ENCODE assay signal across 25 cellular contexts in the genomic region with DNA sequence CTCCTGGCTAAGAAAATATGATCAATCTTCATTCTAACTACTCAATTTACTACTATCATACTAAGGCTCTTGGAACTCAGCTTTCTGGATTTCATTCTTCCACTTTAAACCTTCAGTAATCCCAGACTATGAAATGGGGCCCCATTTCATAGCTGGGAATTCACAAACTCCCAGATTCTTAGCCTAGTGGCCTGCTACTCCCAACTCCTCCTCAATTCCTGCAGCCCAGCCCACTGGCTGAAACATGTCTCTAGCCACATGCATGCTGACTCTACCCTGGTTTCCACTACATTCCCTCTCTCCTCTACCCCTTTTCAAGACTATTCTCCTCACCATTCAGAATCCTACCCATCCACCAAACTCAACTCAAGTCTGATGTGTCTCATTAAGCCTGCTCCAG.
A peak's percentile ranks its signal among the peaks of the same experiment; 100 is the strongest.
DNase-seq lines count a peak whose midpoint lies in the region; ATAC-seq, FAIRE-seq and TF ChIP-seq lines count a peak whose summit lies in the region.
"Had no signal": no experiment of that assay in that cellular context is flagged by ENCODE, and none has a peak within 500 bp of the region (broad histone marks: within the 10 kb centered on the region; RNA-seq: fewer than 3 reads in every experiment).

No MANE protein-coding gene starts in this region.

- H3K4ac ChIP-seq in H9 (ENCODE audit: low read depth, low read length), result no peak overlapping the region

- no peak for DNase-seq in H9
- peak; percentile 69 for DNase-seq in NCI-H226
- DNase-seq in bronchial epithelial cell (ENCODE audit: low read depth), result peak; percentile 21
- no peak for DNase-seq in mesothelial cell of epicardium (ENCODE audit: low spot score in 2 of 2, unreplicated experiment in 2 of 2)
- no peak for DNase-seq in CD4-positive, alpha-beta T cell
- DNase-seq in CD1c-positive myeloid dendritic cell (ENCODE audit: extremely low spot score), result no peak
- DNase-seq in NCI-H510A (lab: John Stamatoyannopoulos, UW), result no peak
- DNase-seq: KG1, MM.1S, NCI-H2029, NCI-H446 treated with DMSO at 0.1 percent for 48 hours, NCI-H526 treated with DMSO at 0.1 percent for 48 hours, OCI-M1, Peyer's patch, SIG-M5, T-helper 17 cell had no signal

- H3K9ac ChIP-seq in H9 (ENCODE audit: extremely low read depth, insufficient read length, low read length), result no peak overlapping the region
- H3K9ac ChIP-seq: GM23248 had no signal

- H3K27me3 ChIP-seq in H9 (ENCODE audit: insufficient read depth, low read length), result no peaks in the 10 kb centered on the region
- no peaks in the 10 kb centered on the region for H3K27me3 ChIP-seq in bronchial epithelial cell (ENCODE audit: control insufficient read depth, insufficient read depth, low read length)
- H3K27me3 ChIP-seq in CD4-positive, alpha-beta T cell (ENCODE audit: control insufficient read depth, insufficient read depth, low read length), result no peaks in the 10 kb centered on the region
- H3K27me3 ChIP-seq: Peyer's patch had no signal

- H3K9me3 ChIP-seq in H9 (ENCODE audit: control insufficient read depth, low read depth, low read length), result no peaks in the 10 kb centered on the region
- no peaks in the 10 kb centered on the region for H3K9me3 ChIP-seq in CD4-positive, alpha-beta T cell (ENCODE audit: control insufficient read depth, low read length)
- H3K9me3 ChIP-seq: A549, Peyer's patch had no signal

- H3K4me1 Mint-ChIP-seq in H9 (peaks cover 9 to 15% of the 10 kb centered on the region in 2 experiments; a peak in 3 of 4 replicates), mesothelial cell of epicardium (peaks cover 25% of the 10 kb centered on the region)
- H3K4me1 Mint-ChIP-seq in CD4-positive, alpha-beta T cell (ENCODE audit: low read depth), result no peaks in the 10 kb centered on the region
- H3K4me1 Mint-ChIP-seq: B cell, T-helper 17 cell had no signal

- no peak overlapping the region for H2AFZ ChIP-seq in H9 (ENCODE audit: low read length)
- H2AFZ ChIP-seq: GM23248 had no signal

- H3K36me3 Mint-ChIP-seq in H9 (ENCODE audit: insufficient read depth in 1 of 3, low read depth in 3 of 3) (peaks cover 0 to 3% (median 0%) of the 10 kb centered on the region in 3 experiments; a peak in 2 of 7 replicates), mesothelial cell of epicardium (no peaks in the 10 kb centered on the region)
- no peaks in the 10 kb centered on the region for H3K36me3 Mint-ChIP-seq in CD4-positive, alpha-beta T cell (ENCODE audit: low read depth)

- H2BK120ac ChIP-seq in H9 (ENCODE audit: low read depth, low read length, poor library complexity, severe bottlenecking), result no peak overlapping the region

- H4K20me1 ChIP-seq in H9 (ENCODE audit: control insufficient read depth, insufficient read depth, insufficient read length), result no peaks in the 10 kb centered on the region

- no peak overlapping the region for H2BK12ac ChIP-seq in H9 (ENCODE audit: insufficient read length, low read depth, low read length)

- H3K14ac ChIP-seq in H9 (ENCODE audit: insufficient read depth, low read length), result no peak overlapping the region

- CTCF ChIA-PET in CD4-positive, alpha-beta T cell (lab: Charles Lee), result no interaction called here

- no peak overlapping the region for H3K27ac ChIP-seq in H9 (ENCODE audit: insufficient read length, low read depth, low read length)
- no peak overlapping the region for H3K27ac ChIP-seq in CD4-positive, alpha-beta T cell (ENCODE audit: low read depth, low read length)
- H3K27ac ChIP-seq: C4-2B, Peyer's patch, SK-N-MC had no signal

- no peak for ATAC-seq in CD4-positive, alpha-beta T cell (ENCODE audit: poor library complexity)
- ATAC-seq in HG03108 (IDR thresholded peaks at IDR 0.05; ENCODE audit: unreplicated experiment), result no peak
- ATAC-seq: HCT116, T-helper 17 cell had no signal

- TF ChIP-seq CTCF in H9 (conservative IDR thresholded peaks at IDR 0.05), result no peak
- no peak for TF ChIP-seq CTCF in bronchial epithelial cell (IDR thresholded peaks at IDR 0.05; ENCODE audit: insufficient read depth, low read length, severe bottlenecking)
- TF ChIP-seq CTCF in mesothelial cell of epicardium (IDR thresholded peaks at IDR 0.05; ENCODE audit: unreplicated experiment), result no peak
- no peak for TF ChIP-seq CTCF in CD4-positive, alpha-beta T cell (IDR thresholded peaks at IDR 0.05)

- POLR2A ChIA-PET in CD4-positive, alpha-beta T cell (lab: Charles Lee), result no interaction called here

- no peak overlapping the region for H3K23ac ChIP-seq in H9 (ENCODE audit: insufficient read length, low read depth, low read length)

- no peaks in the 10 kb centered on the region for H3K36me3 ChIP-seq in bronchial epithelial cell (ENCODE audit: control insufficient read depth, insufficient read depth, low read length)
- H3K36me3 ChIP-seq: Peyer's patch had no signal

- no peak overlapping the region for H2AK5ac ChIP-seq in H9 (ENCODE audit: insufficient read length, low read length)

- no peak overlapping the region for H3K56ac ChIP-seq in H9 (ENCODE audit: insufficient read length, low read depth, low read length)

- H2BK20ac ChIP-seq in H9 (ENCODE audit: low read depth, low read length, poor library complexity, severe bottlenecking), result no peak overlapping the region

- H3K9me3 Mint-ChIP-seq in H9, result no peaks in the 10 kb centered on the region
- no peaks in the 10 kb centered on the region for H3K9me3 Mint-ChIP-seq in mesothelial cell of epicardium
- H3K9me3 Mint-ChIP-seq in CD4-positive, alpha-beta T cell, result peaks cover 6% of the 10 kb centered on the region

- no peak overlapping the region for H3K4me3 Mint-ChIP-seq in H9
- no peak overlapping the region for H3K4me3 Mint-ChIP-seq in mesothelial cell of epicardium
- no peak overlapping the region for H3K4me3 Mint-ChIP-seq in CD4-positive, alpha-beta T cell
- H3K4me3 Mint-ChIP-seq: B cell, T-helper 17 cell had no signal

- H3K79me2 ChIP-seq in H9 (ENCODE audit: insufficient read depth, low read length), result no peaks in the 10 kb centered on the region

- H2BK5ac ChIP-seq in H9 (ENCODE audit: insufficient read length, low read length), result no peak overlapping the region

- no peak overlapping the region for H3K4me2 ChIP-seq in H9 (ENCODE audit: insufficient read depth, insufficient read length, low read length)
- H3K4me2 ChIP-seq: A549 had no signal

- intact Hi-C loops in CD4-positive, alpha-beta T cell (cut with DNase I, micrococcal nuclease), result no loop called here

- no peak overlapping the region for H2BK15ac ChIP-seq in H9 (ENCODE audit: low read depth, low read length)

- no peak overlapping the region for H4K91ac ChIP-seq in H9 (ENCODE audit: insufficient read length, low read depth, low read length)

- no peaks in the 10 kb centered on the region for H3K27me3 Mint-ChIP-seq in H9 (ENCODE audit: low read depth)
- H3K27me3 Mint-ChIP-seq in mesothelial cell of epicardium (ENCODE audit: low read depth), result no peaks in the 10 kb centered on the region
- no peaks in the 10 kb centered on the region for H3K27me3 Mint-ChIP-seq in CD4-positive, alpha-beta T cell
- H3K27me3 Mint-ChIP-seq: B cell, T-helper 17 cell had no signal

- H3K18ac ChIP-seq in H9 (ENCODE audit: insufficient read length, low read depth, low read length), result no peak overlapping the region

- no peak overlapping the region for H4K5ac ChIP-seq in H9 (ENCODE audit: insufficient read length, low read depth, low read length)

- H4K8ac ChIP-seq in H9 (replicated peaks; ENCODE audit: insufficient read length, low read depth, low read length), result no peak overlapping the region

- H3T11ph ChIP-seq in H9 (ENCODE audit: low read length), result no peak overlapping the region

- FAIRE-seq in bronchial epithelial cell (lab: Jason Lieb, UNC), result no peak
- FAIRE-seq: A549, GM18507, HTR-8/SVneo had no signal

- H3K27ac Mint-ChIP-seq in H9 (peak overlapping the region in 2 of 3 experiments; percentile 19 to 23; a peak in 3 of 7 replicates), mesothelial cell of epicardium (peak overlapping the region; percentile 7)
- no peak overlapping the region for H3K27ac Mint-ChIP-seq in CD4-positive, alpha-beta T cell
- H3K27ac Mint-ChIP-seq: B cell, T-helper 17 cell had no signal

- no peaks in the 10 kb centered on the region for H3K23me2 ChIP-seq in H9 (ENCODE audit: insufficient read length, low read depth, low read length, poor library complexity, severe bottlenecking)

- no peak overlapping the region for H3K4me3 ChIP-seq in bronchial epithelial cell (ENCODE audit: low read depth, low read length)
- H3K4me3 ChIP-seq: A549, GM23248, Peyer's patch, SK-N-MC had no signal

- no peaks in the 10 kb centered on the region for H3K79me1 ChIP-seq in H9 (ENCODE audit: insufficient read depth, low read depth, low read length, poor library complexity, severe bottlenecking)

- H3K4me1 ChIP-seq in H9 (ENCODE audit: insufficient read depth, low read length), result no peaks in the 10 kb centered on the region
- H3K4me1 ChIP-seq: Peyer's patch had no signal

Comparison
In these comparisons a context has a peak if more than half of its experiments do, and no peak if none do; other contexts are left out.
1. DNase-seq: peak in NCI-H226 (single experiment) and bronchial epithelial cell (single experiment); none in H9 (single experiment), mesothelial cell of epicardium (0 of 2), CD4-positive, alpha-beta T cell (0 of 10), CD1c-positive myeloid dendritic cell (single experiment) and NCI-H510A (single experiment).